Comparison of ENCODE assay signal across 15 cellular contexts in genomic region chr11:65151500-65151899, GRCh38. TPM values are rescaled to one million over a fixed set of nuclear protein-coding genes. Genes with fewer than 3 reads are reported as not detected.
A peak's percentile ranks its signal among the peaks of the same experiment; 100 is the strongest.
DNase-seq lines count a peak whose midpoint lies in the region; ATAC-seq and TF ChIP-seq lines count a peak whose summit lies in the region.
"Had no signal": no experiment of that assay in that cellular context is flagged by ENCODE, and none has a peak within 500 bp of the region (broad histone marks: within the 10 kb centered on the region; RNA-seq: fewer than 3 reads in every experiment).

No MANE protein-coding gene starts in this region.

- no peaks in the 10 kb centered on the region for H3K9me3 ChIP-seq in ascending aorta
- no peaks in the 10 kb centered on the region for H3K9me3 ChIP-seq in lower lobe of right lung
- no peaks in the 10 kb centered on the region for H3K9me3 ChIP-seq in transverse colon

- H3K27me3 ChIP-seq in ascending aorta = no peaks in the 10 kb centered on the region
- no peaks in the 10 kb centered on the region for H3K27me3 ChIP-seq in lower lobe of right lung (ENCODE audit: low read depth)
- H3K27me3 ChIP-seq in transverse colon = no peaks in the 10 kb centered on the region
- H3K27me3 ChIP-seq: tibial nerve had no signal

- H3K36me3 ChIP-seq in ascending aorta (no peaks in the 10 kb centered on the region), lower lobe of right lung (no peaks in the 10 kb centered on the region), transverse colon (no peaks in the 10 kb centered on the region)
- H3K36me3 ChIP-seq: tibial nerve had no signal

- 74 to 76% methylated on average over 3 of the region's 3 CpGs for WGBS in transverse colon (ENCODE audit: low coverage in 1 of 2), 2 donors

- DNase-seq in NOMO-1 treated with DMSO at 0.1 percent for 48 hours (lab: John Stamatoyannopoulos, UW; ENCODE audit: unreplicated experiment) (peak; percentile 33), NOMO-1 treated with dmso at 0.1 percent for 144 hours (lab: John Stamatoyannopoulos, UW; ENCODE audit: unreplicated experiment) (no peak), ascending aorta (ENCODE audit: low spot score in 2 of 2) (peak in 1 of 2 donors; percentile 40), lower lobe of right lung (no peak), transverse colon (no peak), anterior cingulate cortex (lab: John Stamatoyannopoulos, UW) (no peak), DMS79 (lab: John Stamatoyannopoulos, UW) (no peak)
- DNase-seq: 8988T; activated CD8-positive, alpha-beta T cell treated with anti-CD3 and anti-CD28 coated beads, Interleukin-2, amount 10 ng/mL, durations not matched to agents 7 days and 5 days; CD4-positive, CD25-positive, alpha-beta regulatory T cell had no signal

- ATAC-seq in lower lobe of right lung (no peak), SK-N-SH treated with all-trans-retinoic acid at 6 μM for 48 hours (no peak)

- in situ Hi-C loops in transverse colon (cut with MboI; ENCODE audit: low pct_ligation_motif_present in 1 of 4, low pct_unique_long_range_greater_than_20kb in 1 of 4, low sequenced_read_pairs in 3 of 4) = no loop called here

- H3K27ac ChIP-seq in ascending aorta (peak overlapping the region; percentile 68 to 73), lower lobe of right lung (peak overlapping the region; percentile 72), transverse colon (peak overlapping the region; percentile 63 to 78 (median 70))

- peaks cover 0 to 11% of the 10 kb centered on the region in 2 donors for H3K4me1 ChIP-seq in ascending aorta
- peaks cover 26% of the 10 kb centered on the region for H3K4me1 ChIP-seq in lower lobe of right lung
- peaks cover 8 to 12% (median 10%) of the 10 kb centered on the region in 4 donors for H3K4me1 ChIP-seq in transverse colon

- TF ChIP-seq EP300 in transverse colon (IDR thresholded peaks at IDR 0.05; ENCODE audit: low read depth) = no peak

- intact Hi-C loops in ascending aorta (cut with DNase I) = loop anchor here (2.0 kb wide), 1 partner anchor 17 kb away; the partner anchor contains the start of gene SYVN1
- intact Hi-C loops in lower lobe of right lung (cut with DNase I) = no loop called here
- intact Hi-C loops in transverse colon (cut with DNase I; ENCODE audit: low total_unique reads) = no loop called here

- TF ChIP-seq CTCF in ascending aorta (IDR thresholded peaks at IDR 0.05) = no peak
- no peak for TF ChIP-seq CTCF in lower lobe of right lung (IDR thresholded peaks at IDR 0.05)
- TF ChIP-seq CTCF in transverse colon (IDR thresholded peaks at IDR 0.05) = no peak

- H3K4me3 ChIP-seq in ascending aorta = no peak overlapping the region
- no peak overlapping the region for H3K4me3 ChIP-seq in lower lobe of right lung
- no peak overlapping the region for H3K4me3 ChIP-seq in transverse colon
- H3K4me3 ChIP-seq: skin epidermis, tibial nerve had no signal

- TF ChIP-seq POLR2A in transverse colon (IDR thresholded peaks at IDR 0.05) = no peak

TF ChIP-seq in SK-N-SH treated with all-trans-retinoic acid at 6 μM for 48 hours, 23 proteins besides CTCF, POLR2A, EP300 and RAD21:
- TF ChIP-seq BACH2 (CRISPR knock-in tag; IDR thresholded peaks at IDR 0.05; ENCODE audit: borderline replicate concordance) (no peak), TOX (CRISPR knock-in tag; IDR thresholded peaks at IDR 0.05; ENCODE audit: borderline replicate concordance) (no peak)

RNA-seq across cellular contexts. Expression of gene SYVN1, which starts 17.2 kb away (rescaled TPM):
- total RNA-seq in ascending aorta (229 TPM), lower lobe of right lung (68.1 TPM), transverse colon (10 to 100 TPM; 20.5 to 72.6 (median 51.9) TPM)

RNA-seq across cellular contexts. Expression of gene SPDYC, which starts 18.5 kb away (rescaled TPM):
- not detected for total RNA-seq in ascending aorta
- not detected for total RNA-seq in lower lobe of right lung
- total RNA-seq in transverse colon = not detected
- total RNA-seq: activated CD8-positive, alpha-beta T cell treated with anti-CD3 and anti-CD28 coated beads, Interleukin-2, amount 10 ng/mL, durations not matched to agents 7 days and 5 days; activated T-helper 1 cell treated with anti-CD3 and anti-CD28 coated beads, Interleukin-12 subunit alpha, Interleukin-12 subunit beta, Interleukin-2, Interleukin-4 antibody, amounts not matched to agents 30 ng/mL and 10 ng/mL and 1 ng/mL, durations not matched to agents 14 hours and 24 hours and 36 hours; CD4-positive, CD25-positive, alpha-beta regulatory T cell; occipital lobe; tibial nerve had no signal

RNA-seq across cellular contexts. Expression of gene MRPL49, which starts 29.4 kb away (rescaled TPM):
- total RNA-seq in ascending aorta (43.2 TPM), lower lobe of right lung (40.8 TPM), transverse colon (100 to 1,000 TPM in 1 of 4 donors, 10 to 100 TPM in 3; 10.5 to 119 (median 60.9) TPM)

RNA-seq across cellular contexts. Expression of gene FAU, which starts 29.6 kb away (rescaled TPM):
- total RNA-seq in ascending aorta (1,253 TPM), lower lobe of right lung (766 TPM), transverse colon (100 to 1,000 TPM; 594 to 986 (median 662) TPM)

RNA-seq across cellular contexts. Expression of gene CAPN1, which starts 30.2 kb away (rescaled TPM):
- total RNA-seq in ascending aorta (239 TPM), lower lobe of right lung (176 TPM), transverse colon (1,000 to 10,000 TPM in 1 of 4 donors, 100 to 1,000 TPM in 3; 211 to 1,179 (median 376) TPM)
